27 cellular contexts compared by ENCODE assay signal in the genomic region with DNA sequence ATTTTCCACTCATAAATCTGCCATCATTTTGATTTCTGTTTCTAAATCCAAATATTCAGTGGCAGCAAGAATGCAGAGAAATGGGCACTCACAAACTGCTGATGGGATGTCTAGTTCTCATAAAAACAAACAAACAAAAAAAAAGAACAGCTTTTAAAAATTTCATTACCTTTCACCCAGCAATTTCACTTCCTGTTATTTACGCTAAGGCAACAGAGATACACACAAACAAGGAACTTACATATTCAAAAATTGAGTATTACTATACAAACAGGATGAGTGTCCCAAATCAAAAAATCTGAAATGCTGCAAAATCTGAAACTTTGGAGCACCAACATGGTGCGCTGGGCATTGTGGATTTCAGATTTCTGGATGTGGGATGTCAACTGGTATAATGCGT. TPM values are rescaled to one million over a fixed set of nuclear protein-coding genes. Genes with fewer than 3 reads are reported as not detected.
A peak's percentile ranks its signal among the peaks of the same experiment; 100 is the strongest.
DNase-seq lines count a peak whose midpoint lies in the region; ATAC-seq, FAIRE-seq and TF ChIP-seq lines count a peak whose summit lies in the region.
"Had no signal": no experiment of that assay in that cellular context is flagged by ENCODE, and none has a peak within 500 bp of the region (broad histone marks: within the 10 kb centered on the region; RNA-seq: fewer than 3 reads in every experiment).

No MANE protein-coding gene starts in this region.

- H3K4me3 ChIP-seq in A549 (no peak overlapping the region), Panc1 (ENCODE audit: low read depth in 2 of 2, low read length in 2 of 2) (no peak overlapping the region; a peak in 1 of 4 replicates), mesodermal cell (ENCODE audit: extremely low read depth, insufficient read depth, low read length, poor library complexity, severe bottlenecking) (no peak overlapping the region)
- H3K4me3 ChIP-seq: ascending aorta, lower lobe of right lung, upper lobe of right lung had no signal

- H3K27me3 ChIP-seq in Panc1 (ENCODE audit: control insufficient read depth, insufficient read depth, low read length): no peaks in the 10 kb centered on the region
- H3K27me3 ChIP-seq: ascending aorta, BE2C, upper lobe of right lung had no signal

- peak overlapping the region; percentile 88 for H3K4me2 ChIP-seq in A549
- H3K4me2 ChIP-seq: KMS-11 had no signal

- no peak for FAIRE-seq in A549 (lab: Jason Lieb, UNC)
- FAIRE-seq: GM19239, kidney had no signal

- POLR2A ChIA-PET in A549 (lab: Yijun Ruan, JAX): interaction anchor here (0.6 kb wide), 1 partner anchor 18 kb away, joined by 3 read pairs; no protein-coding TSS in a partner anchor
- POLR2A ChIA-PET in Panc1 (lab: Charles Lee): no interaction called here

- BruUV-seq in Panc1 (replicated peaks; lab: Mats Ljungman, UMichigan): no TSS peak

- peak overlapping the region; percentile 77 to 91 for H3K27ac ChIP-seq in A549
- H3K27ac ChIP-seq in Panc1 (ENCODE audit: low read length): peak overlapping the region; percentile 98
- peak overlapping the region; percentile 83 for H3K27ac ChIP-seq in mesodermal cell (ENCODE audit: low read depth, low read length, severe bottlenecking)
- H3K27ac ChIP-seq: ascending aorta, KMS-11, lower lobe of right lung, upper lobe of right lung had no signal

- H3K4me3 Mint-ChIP-seq in HFFc6 (peak overlapping the region; percentile 39), CD14-positive monocyte (no peak overlapping the region)
- H3K4me3 Mint-ChIP-seq: activated CD8-positive, alpha-beta T cell treated with anti-CD3 and anti-CD28 coated beads, Interleukin-2, amount 10 ng/mL, durations not matched to agents 7 days and 5 days; activated naive CD8-positive, alpha-beta T cell treated with anti-CD3 and anti-CD28 coated beads for 36 hours; dendritic cell treated with granulocyte-macrophage colony-stimulating factor and Interleukin-4, amounts not matched to agents 40 ng/mL and 50 ng/mL, for 4 days had no signal

- H3K9me3 ChIP-seq in A549 (no peaks in the 10 kb centered on the region), Panc1 (ENCODE audit: control insufficient read depth, insufficient read depth, low read depth, low read length) (no peaks in the 10 kb centered on the region), mesodermal cell (ENCODE audit: control insufficient read depth, low read length) (no peaks in the 10 kb centered on the region)
- H3K9me3 ChIP-seq: ascending aorta, BE2C, lower lobe of right lung, upper lobe of right lung had no signal

- TF ChIP-seq CTCF in A549 (IDR thresholded peaks at IDR 0.05) (no peak), HFFc6 (IDR thresholded peaks at IDR 0.05) (no peak), Panc1 (IDR thresholded peaks at IDR 0.05) (no peak), CD14-positive monocyte (IDR thresholded peaks at IDR 0.05) (no peak)

- no peak for TF ChIP-seq POLR2A in A549 (IDR thresholded peaks at IDR 0.05; ENCODE audit: low read length)

- CTCF ChIA-PET in A549 (lab: Yijun Ruan, JAX): interaction anchor here (2.3 kb wide), 1 partner anchor 36 kb away, joined by 5 read pairs; the partner anchor contains the start of gene FAT1
- CTCF ChIA-PET in Panc1 (lab: Charles Lee): no interaction called here

- TF ChIP-seq EP300 in A549 (IDR thresholded peaks at IDR 0.05): no peak

- H3K36me3 ChIP-seq in Panc1 (ENCODE audit: control insufficient read depth, insufficient read depth, low read length) (no peaks in the 10 kb centered on the region), mesodermal cell (ENCODE audit: control insufficient read depth, insufficient read depth, low read length) (peaks cover 47% of the 10 kb centered on the region)
- H3K36me3 ChIP-seq: ascending aorta, BE2C, lower lobe of right lung, upper lobe of right lung had no signal

- TF ChIP-seq RAD21 in A549 (conservative IDR thresholded peaks at IDR 0.05 in 1 of 2, IDR thresholded peaks at IDR 0.05 in 1 of 2): no peak

- intact Hi-C loops in Panc1 (cut with micrococcal nuclease; ENCODE audit: unreplicated experiment) (no loop called here), CD14-positive monocyte (cut with micrococcal nuclease) (no loop called here)

- ATAC-seq in A549 (no peak), Panc1 (no peak), GM18520 (IDR thresholded peaks at IDR 0.05; ENCODE audit: unreplicated experiment) (no peak), GM21717 (IDR thresholded peaks at IDR 0.05; ENCODE audit: unreplicated experiment) (no peak)
- ATAC-seq: activated CD8-positive, alpha-beta T cell treated with anti-CD3 and anti-CD28 coated beads, Interleukin-2, amount 10 ng/mL, durations not matched to agents 7 days and 5 days; lower lobe of right lung; upper lobe of right lung had no signal

- no peaks in the 10 kb centered on the region; the same call in 1 of the 2 replicates for H3K9me3 Mint-ChIP-seq in HFFc6
- H3K9me3 Mint-ChIP-seq in CD14-positive monocyte: peaks cover 0 to 3% (median 0%) of the 10 kb centered on the region in 7 donors
- H3K9me3 Mint-ChIP-seq: activated naive CD8-positive, alpha-beta T cell treated with anti-CD3 and anti-CD28 coated beads for 36 hours; dendritic cell treated with granulocyte-macrophage colony-stimulating factor and Interleukin-4, amounts not matched to agents 40 ng/mL and 50 ng/mL, for 4 days had no signal

- peak overlapping the region; percentile 64; the same call in 1 of the 2 replicates for H3K27ac Mint-ChIP-seq in HFFc6
- H3K27ac Mint-ChIP-seq in CD14-positive monocyte: no peak overlapping the region
- H3K27ac Mint-ChIP-seq: activated CD8-positive, alpha-beta T cell treated with anti-CD3 and anti-CD28 coated beads, Interleukin-2, amount 10 ng/mL, durations not matched to agents 7 days and 5 days; activated naive CD8-positive, alpha-beta T cell treated with anti-CD3 and anti-CD28 coated beads for 36 hours; dendritic cell treated with granulocyte-macrophage colony-stimulating factor and Interleukin-4, amounts not matched to agents 40 ng/mL and 50 ng/mL, for 4 days had no signal

- in situ Hi-C loops in Panc1 (cut with HindIII; ENCODE audit: low pct_unique_long_range_greater_than_20kb, low sequenced_read_pairs): no loop called here

- H3K27me3 Mint-ChIP-seq in HFFc6 (ENCODE audit: insufficient read depth) (peaks cover 4% of the 10 kb centered on the region; the same call in 1 of the 2 replicates), CD14-positive monocyte (ENCODE audit: low read depth in 3 of 3) (peaks cover 0 to 3% (median 3%) of the 10 kb centered on the region in 3 donors)
- H3K27me3 Mint-ChIP-seq: activated naive CD8-positive, alpha-beta T cell treated with anti-CD3 and anti-CD28 coated beads for 36 hours; dendritic cell treated with granulocyte-macrophage colony-stimulating factor and Interleukin-4, amounts not matched to agents 40 ng/mL and 50 ng/mL, for 4 days had no signal

- peaks cover 78% of the 10 kb centered on the region for H3K4me1 Mint-ChIP-seq in HFFc6 (ENCODE audit: low read depth)
- no peaks in the 10 kb centered on the region for H3K4me1 Mint-ChIP-seq in CD14-positive monocyte
- H3K4me1 Mint-ChIP-seq: activated naive CD8-positive, alpha-beta T cell treated with anti-CD3 and anti-CD28 coated beads for 36 hours had no signal

- DNase-seq in A549 (ENCODE audit: low read depth in 1 of 2, low spot score in 1 of 2) (no peak), HFFc6 (no peak), Panc1 (ENCODE audit: low read depth, low spot score) (no peak), CD14-positive monocyte (ENCODE audit: low spot score) (no peak), NCI-H1417 (lab: John Stamatoyannopoulos, UW) (no peak)
- DNase-seq: activated CD8-positive, alpha-beta T cell treated with anti-CD3 and anti-CD28 coated beads, Interleukin-2, amount 10 ng/mL, durations not matched to agents 7 days and 5 days; activated effector memory CD4-positive, alpha-beta T cell treated with Interleukin-2 at 50 U/mL for 16 hours; activated naive CD8-positive, alpha-beta T cell treated with anti-CD3 and anti-CD28 coated beads for 36 hours; activated T-cell treated with anti-CD3 and anti-CD28 coated beads for 4 hours; BE2C; caudate nucleus; DND-41; kidney; lower lobe of right lung; NCI-H187; NCI-H226; posterior cingulate gyrus; Right ventricle myocardium superior; stimulated activated CD4-positive, alpha-beta T cell treated with anti-CD3 and anti-CD28 coated beads, Interleukin-1b, Interleukin-23, amount 100 ng/mL, for 48 hours; upper lobe of right lung had no signal

- 69% methylated on average over 3 of the region's 3 CpGs for WGBS in A549 (ENCODE audit: missing lambda C conversion rate)
- no CpG with 5 or more reads among the region's 3 CpGs for WGBS in mesodermal cell (ENCODE audit: insufficient coverage in 2 of 2), 2 experiments

- H3K36me3 Mint-ChIP-seq in HFFc6 (ENCODE audit: low read depth): peaks cover 64% of the 10 kb centered on the region
- no peaks in the 10 kb centered on the region for H3K36me3 Mint-ChIP-seq in CD14-positive monocyte
- H3K36me3 Mint-ChIP-seq: activated naive CD8-positive, alpha-beta T cell treated with anti-CD3 and anti-CD28 coated beads for 36 hours had no signal

- H3K4me1 ChIP-seq in A549: peaks cover 83% of the 10 kb centered on the region
- peaks cover 83% of the 10 kb centered on the region for H3K4me1 ChIP-seq in Panc1 (ENCODE audit: control insufficient read depth, insufficient read depth, low read length)
- peaks cover 60% of the 10 kb centered on the region for H3K4me1 ChIP-seq in mesodermal cell (ENCODE audit: control insufficient read depth, insufficient read depth, low read length, poor library complexity, severe bottlenecking)
- H3K4me1 ChIP-seq: BE2C had no signal

TF ChIP-seq in A549, 52 proteins besides CTCF, POLR2A, EP300 and RAD21:
- TF ChIP-seq HDAC2 (IDR thresholded peaks at IDR 0.05): no peak
- TF ChIP-seq JUN (IDR thresholded peaks at IDR 0.05): no peak

RNA-seq across cellular contexts. Expression of gene FAT1, which starts 36.4 kb away (rescaled TPM):
- polyA plus RNA-seq in A549 (2011; rRNA removed): 177 and 225 TPM in 2 replicates
- 57.1 and 63.7 TPM in 2 replicates for polyA plus RNA-seq in A549 (2012; cell fraction: cytosol; rRNA removed)
- polyA plus RNA-seq in A549 (2012; cell fraction: nucleus; rRNA removed): 201 and 278 TPM in 2 replicates
- polyA plus RNA-seq in A549 (2017; fragmentation: RNase III; extraction: RNeasy Plus Mini Kit Qiagen cat#74134 plus additional on column Dnase treatment): 62.2 to 68.5 TPM (median 62.8 TPM) in 3 replicates
- 1,227 and 1,657 TPM in 2 replicates for polyA minus RNA-seq in A549 (2011; rRNA and poly(A)+ RNA removed)
- 100 to 1,000 TPM; 238 to 483 (median 287) TPM for total RNA-seq in HFFc6 (2021; fragmentation: NEBNext Ultra II Directional; extraction: Animal tissue kit (Norgen Biotek cat#: 25700))
- total RNA-seq in Panc1 (2021; ENCODE audit: unreplicated experiment): 288 TPM
- 203 TPM for polyA plus RNA-seq in Panc1 (2012; ENCODE audit: insufficient read length)
- polyA plus RNA-seq in mesodermal cell (2013, experiment 1 of 2): 176 TPM
- 122 TPM for polyA plus RNA-seq in mesodermal cell (2013, experiment 2 of 2)
- not detected for polyA plus RNA-seq in CD14-positive monocyte
- total RNA-seq: activated CD8-positive, alpha-beta T cell treated with anti-CD3 and anti-CD28 coated beads, Interleukin-2, amount 10 ng/mL, durations not matched to agents 7 days and 5 days had no signal
